Comparison of ENCODE assay signal across 22 cellular contexts in the genomic region with DNA sequence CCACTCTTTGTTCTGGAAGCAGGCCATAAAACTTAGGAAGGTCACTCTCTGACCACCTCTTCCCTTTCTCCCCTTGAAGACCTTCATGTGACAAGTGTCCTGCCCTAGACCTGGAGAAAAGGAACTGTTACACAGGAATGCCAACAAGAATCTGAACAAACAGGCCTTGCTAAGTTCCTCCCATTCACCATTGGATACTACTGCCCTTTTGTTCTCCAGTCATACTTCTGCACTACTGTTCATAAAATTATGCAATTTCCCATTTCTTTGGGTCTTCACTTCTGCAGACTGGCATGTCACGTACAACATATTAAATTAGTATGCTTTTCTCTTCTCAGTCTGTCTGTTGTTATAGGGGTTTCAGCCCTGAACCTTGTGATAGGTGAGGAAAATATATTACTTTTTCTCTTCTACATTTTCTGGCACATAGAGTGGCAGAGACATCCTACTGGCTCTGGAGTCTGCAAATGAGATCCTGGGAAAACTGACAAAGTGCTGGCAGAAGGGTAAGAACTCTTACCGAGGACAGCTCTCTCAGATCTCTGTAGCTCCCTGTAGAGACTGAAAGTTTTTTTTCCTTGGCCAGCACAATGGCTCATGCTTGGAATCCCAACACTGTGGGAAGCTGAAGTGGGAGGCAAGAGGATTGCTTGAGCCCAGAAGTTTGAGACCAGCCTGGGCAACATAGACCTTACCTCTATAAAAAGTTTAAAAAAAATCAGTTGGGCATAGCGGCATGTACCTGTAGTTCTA.
"Had no signal": no experiment of that assay in that cellular context is flagged by ENCODE, and none has a peak within 500 bp of the region (broad histone marks: within the 10 kb centered on the region; RNA-seq: fewer than 3 reads in every experiment).

No MANE protein-coding gene starts in this region.

- ATAC-seq: activated T-cell treated with anti-CD3 and anti-CD28 coated beads, Interleukin-2, amount 50 U/mL, for 72 hours; gastrocnemius medialis; heart left ventricle; mucosa of descending colon; pancreas; stimulated activated naive CD8-positive, alpha-beta T cell treated with anti-CD3 and anti-CD28 coated beads, Interleukin-15, amount 100 ng/mL, for 72 hours had no signal

- H3K27me3 ChIP-seq: ascending aorta, colonic mucosa, gastrocnemius medialis, heart left ventricle, neutrophil, pancreas, right lobe of liver had no signal

- H3K9me3 ChIP-seq: ascending aorta, colonic mucosa, gastrocnemius medialis, neutrophil, pancreas, right lobe of liver had no signal

- H3K4me1 ChIP-seq: ascending aorta, colonic mucosa, gastrocnemius medialis, pancreas, right lobe of liver had no signal

- H3K4me3 ChIP-seq: ascending aorta, colonic mucosa, gastrocnemius medialis, heart left ventricle, mucosa of descending colon, pancreas, right lobe of liver had no signal

- DNase-seq: activated CD4-positive, CD25-positive, alpha-beta regulatory T cell treated with anti-CD3 and anti-CD28 coated beads, Interleukin-2, amount 50 U/mL, for 72 hours; activated effector memory CD4-positive, alpha-beta T cell treated with anti-CD3 and anti-CD28 coated beads, Interleukin-2, amount 50 U/mL, for 16 hours; activated naive CD4-positive, alpha-beta T cell treated with anti-CD3 and anti-CD28 coated beads, Interleukin-2, amount 50 U/mL, for 16 hours; activated T-cell treated with anti-CD3 and anti-CD28 coated beads, Interleukin-2, amount 50 U/mL, for 72 hours; colonic mucosa; erythroblast; gastrocnemius medialis; heart left ventricle; kidney glomerular epithelial cell; mesenchymal stem cell; mucosa of descending colon; naive B cell; pancreas; right lobe of liver; small intestine; stimulated activated CD4-positive, alpha-beta T cell treated with anti-CD3 and anti-CD28 coated beads, Interleukin-15, amount 100 ng/mL, for 24 hours; stimulated activated CD4-positive, alpha-beta T cell treated with anti-CD3 and anti-CD28 coated beads, Interleukin-2, amount 100 ng/mL, for 48 hours; stimulated activated naive CD8-positive, alpha-beta T cell treated with anti-CD3 and anti-CD28 coated beads, Interleukin-15, amount 100 ng/mL, for 72 hours; T-helper 1 cell; T-helper 9 cell had no signal

- H3K36me3 ChIP-seq: ascending aorta, colonic mucosa, gastrocnemius medialis, heart left ventricle, neutrophil, pancreas, right lobe of liver had no signal
